ENCODE assay signal across 16 cellular contexts in genomic region chr2:9985531-9985930, GRCh38.
"Had no signal": no experiment of that assay in that cellular context is flagged by ENCODE, and none has a peak within 500 bp of the region (broad histone marks: within the 10 kb centered on the region; RNA-seq: fewer than 3 reads in every experiment).

No MANE protein-coding gene starts in this region.

- ATAC-seq: activated naive CD4-positive, alpha-beta T cell treated with anti-CD3 and anti-CD28 coated beads, Interleukin-2, amount 50 U/mL, for 72 hours; activated T-cell treated with anti-CD3 and anti-CD28 coated beads, Interleukin-2, amount 50 U/mL, for 72 hours; stimulated activated memory B cell treated with anti-CD40 and anti-IgM and Interleukin-4, amounts not matched to agents 10 μg/mL and 1 μg/mL and 100 μg/mL, for 72 hours had no signal

- H3K9me3 ChIP-seq: upper lobe of left lung had no signal

- H3K4me3 ChIP-seq: upper lobe of left lung had no signal

- H3K27me3 ChIP-seq: brain microvascular endothelial cell, upper lobe of left lung had no signal

- DNase-seq: activated CD4-positive, alpha-beta T cell treated with anti-CD3 and anti-CD28 coated beads, Interleukin-2, amount 10 ng/mL, durations not matched to agents 7 days and 5 days; activated CD4-positive, CD25-positive, alpha-beta regulatory T cell; activated CD8-positive, alpha-beta memory T cell treated with anti-CD3 and anti-CD28 coated beads, Interleukin-2, amount 50 U/mL, for 48 hours; activated gamma-delta T cell; activated T-cell treated with anti-CD3 and anti-CD28 coated beads, Interleukin-2, amount 50 U/mL, for 72 hours; amniotic stem cell; brain microvascular endothelial cell; dermis blood vessel endothelial cell; islet precursor cell; mesendoderm; stimulated activated CD4-positive, alpha-beta T cell treated with anti-CD3 and anti-CD28 coated beads, Interleukin-2, amount 100 ng/mL, for 48 hours; substantia nigra; SW 1271; upper lobe of left lung had no signal

- H3K27ac ChIP-seq: brain microvascular endothelial cell had no signal

- H3K36me3 ChIP-seq: brain microvascular endothelial cell, upper lobe of left lung had no signal
